In genomic region chrX:39821011-39821708, GRCh38 we compare ENCODE assay signal across 8 cellular contexts.
A peak's percentile ranks its signal among the peaks of the same experiment; 100 is the strongest.
DNase-seq lines count a peak whose midpoint lies in the region; ATAC-seq and TF ChIP-seq lines count a peak whose summit lies in the region.

No MANE protein-coding gene starts in this region.

- peak overlapping the region; percentile 97 for H3K4me2 ChIP-seq in hepatocyte

- WGBS in hepatocyte (ENCODE audit: low lambda C conversion rate, missing lambda C conversion rate) = 5% methylated on average over 28 of the region's 88 CpGs

- no peak for TF ChIP-seq CTCF in AG04450 (IDR thresholded peaks at IDR 0.05; ENCODE audit: low read depth, low read length)
- no peak for TF ChIP-seq CTCF in HFF-Myc (IDR thresholded peaks at IDR 0.05; ENCODE audit: low read depth, low read length, missing control alignments)
- TF ChIP-seq CTCF in hepatocyte (IDR thresholded peaks at IDR 0.05; ENCODE audit: poor library complexity) = no peak

- no peaks in the 10 kb centered on the region for H4K20me1 ChIP-seq in hepatocyte (ENCODE audit: insufficient read depth, poor library complexity, severe bottlenecking)

- no peak for ATAC-seq in GM21737 (IDR thresholded peaks at IDR 0.05; ENCODE audit: unreplicated experiment)

- no peaks in the 10 kb centered on the region for H3K9me2 ChIP-seq in hepatocyte (replicated peaks; ENCODE audit: insufficient read depth)

- H3K9me3 ChIP-seq in AG04450 (ENCODE audit: control insufficient read depth, insufficient read depth, low read length) (no peaks in the 10 kb centered on the region; the same call in 1 of the 2 replicates), hepatocyte (ENCODE audit: low read depth) (no peaks in the 10 kb centered on the region)

- H3K4me3 ChIP-seq in AG04450 (ENCODE audit: low read depth, low read length) = peak overlapping the region; percentile 44
- peak overlapping the region; percentile 33 for H3K4me3 ChIP-seq in HFF-Myc (replicated peaks; ENCODE audit: low read depth, low read length)
- H3K4me3 ChIP-seq in hepatocyte = peak overlapping the region; percentile 49

- H3K27ac ChIP-seq in AG04450 (ENCODE audit: low read depth, low read length) (no peak overlapping the region), hepatocyte (peak overlapping the region; percentile 63)

- no peaks in the 10 kb centered on the region for H3K27me3 ChIP-seq in AG04450 (ENCODE audit: control insufficient read depth, insufficient read depth, low read length)
- H3K27me3 ChIP-seq in hepatocyte = peaks cover 19% of the 10 kb centered on the region

- H2AFZ ChIP-seq in hepatocyte = no peak overlapping the region

- no peaks in the 10 kb centered on the region for H3K79me2 ChIP-seq in hepatocyte

- DNase-seq in AG04450 (ENCODE audit: low read depth, low spot score) = no peak
- DNase-seq in HFF-Myc (ENCODE audit: extremely low read depth, low read depth) = no peak
- peak; percentile 29 for DNase-seq in activated T-cell treated with anti-CD3 and anti-CD28 coated beads for 4 hours
- peak; percentile 73 for DNase-seq in hepatocyte (ENCODE audit: low spot score)
- DNase-seq in stimulated activated CD4-positive, alpha-beta T cell treated with anti-CD3 and anti-CD28 coated beads, Interleukin-4, amount 100 ng/mL, for 4 hours = peak; percentile 31 to 57
- no peak for DNase-seq in T-helper 9 cell
- DNase-seq in effector CD8-positive, alpha-beta T cell (lab: John Stamatoyannopoulos, UW) = no peak

- POLR2A ChIA-PET in AG04450 (lab: Yijun Ruan, JAX) = no interaction called here

- no peaks in the 10 kb centered on the region for H3K36me3 ChIP-seq in hepatocyte (replicated peaks; ENCODE audit: insufficient read depth, low read depth)

- CTCF ChIA-PET in AG04450 (lab: Charles Lee) = interaction anchor here (0.7 kb wide), 2 partner anchors 16 to 145 kb away, joined by 5 to 10 read pairs; no protein-coding TSS in a partner anchor

- H3K4me1 ChIP-seq in hepatocyte (ENCODE audit: insufficient read depth) = peaks cover 13% of the 10 kb centered on the region

Comparison
In these comparisons a context has a peak if more than half of its experiments do, and no peak if none do; other contexts are left out.
1. DNase-seq: peak in activated T-cell treated with anti-CD3 and anti-CD28 coated beads for 4 hours (single experiment), hepatocyte (single experiment) and stimulated activated CD4-positive, alpha-beta T cell treated with anti-CD3 and anti-CD28 coated beads, Interleukin-4, amount 100 ng/mL, for 4 hours (2 of 2); none in AG04450 (single experiment), HFF-Myc (single experiment), T-helper 9 cell (single experiment) and effector CD8-positive, alpha-beta T cell (single experiment).
2. Peak in every context shown above with its lines, with median percentiles within 50 percentile points of each other: H3K4me3 ChIP-seq.